Comparison of ENCODE assay signal across 9 cellular contexts in the genomic region with DNA sequence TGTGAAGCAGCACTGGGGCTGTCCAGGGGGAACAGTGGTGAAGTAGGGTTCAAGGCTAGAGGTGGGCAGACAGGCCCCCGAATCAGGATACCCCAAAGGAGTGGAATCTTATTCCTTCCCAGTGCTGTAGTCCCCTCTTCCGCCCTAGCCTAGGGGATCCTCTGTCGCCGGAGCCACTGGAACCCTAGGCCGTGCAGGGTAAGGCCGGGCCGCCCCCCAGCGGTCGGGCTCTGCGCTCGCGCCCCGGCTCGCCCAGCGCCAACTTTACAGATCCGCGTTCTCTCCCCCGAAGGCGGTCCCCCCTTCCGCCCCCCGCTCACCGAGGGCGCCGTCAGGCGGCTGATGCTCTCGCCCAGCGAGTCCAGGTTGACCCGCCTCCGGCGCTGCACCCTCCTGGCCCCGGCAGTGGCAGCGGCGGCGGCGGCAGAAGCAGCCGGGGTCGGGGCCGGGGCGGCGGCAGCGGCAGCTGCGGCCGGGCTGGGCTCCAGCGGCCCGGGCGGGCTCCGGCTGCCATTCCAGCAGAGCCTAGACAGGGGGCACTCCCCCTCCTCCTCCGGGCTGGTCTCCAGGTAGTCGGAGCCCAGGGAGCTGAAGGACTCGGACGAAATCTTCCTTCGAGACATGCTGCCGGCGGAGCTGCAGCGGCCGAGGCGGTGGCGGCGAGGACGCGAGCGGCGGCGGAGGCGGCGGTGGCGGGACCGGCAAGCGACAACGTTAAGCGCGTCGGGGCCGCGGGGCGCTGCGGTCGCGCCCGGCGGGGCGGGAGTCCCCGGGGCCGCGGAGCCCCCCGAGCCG. TPM values are rescaled to one million over a fixed set of nuclear protein-coding genes. Genes with fewer than 3 reads are reported as not detected.
DNase-seq lines count a peak whose midpoint lies in the region; ATAC-seq and TF ChIP-seq lines count a peak whose summit lies in the region.
"Had no signal": no experiment of that assay in that cellular context is flagged by ENCODE, and none has a peak within 500 bp of the region (broad histone marks: within the 10 kb centered on the region; RNA-seq: fewer than 3 reads in every experiment).

No MANE protein-coding gene starts in this region.

- H3K79me2 ChIP-seq in H9 (ENCODE audit: insufficient read depth, low read length), result no peaks in the 10 kb centered on the region

- no peak overlapping the region for H3K27ac ChIP-seq in H9 (ENCODE audit: insufficient read length, low read depth, low read length)

- peak overlapping the region; percentile 78; the same call in 1 of the 2 replicates for H3K14ac ChIP-seq in H9 (ENCODE audit: insufficient read depth, low read length)

- no peak overlapping the region for H4K8ac ChIP-seq in H9 (replicated peaks; ENCODE audit: insufficient read length, low read depth, low read length)

- intact Hi-C loops in activated CD8-positive, alpha-beta T cell treated with anti-CD3 and anti-CD28 coated beads for 36 hours (cut with micrococcal nuclease), result no loop called here

- no peaks in the 10 kb centered on the region for H3K9me3 ChIP-seq in H9 (ENCODE audit: control insufficient read depth, low read depth, low read length)

- H3K4me1 Mint-ChIP-seq in H9, result peaks cover 11 to 16% of the 10 kb centered on the region in 2 experiments
- peaks cover 3% of the 10 kb centered on the region for H3K4me1 Mint-ChIP-seq in activated CD8-positive, alpha-beta T cell treated with anti-CD3 and anti-CD28 coated beads for 36 hours (ENCODE audit: low read depth)

- H3K9ac ChIP-seq in H9 (ENCODE audit: extremely low read depth, insufficient read length, low read length), result no peak overlapping the region

- no peak overlapping the region for H2AK5ac ChIP-seq in H9 (ENCODE audit: insufficient read length, low read length)

- H2BK12ac ChIP-seq in H9 (ENCODE audit: insufficient read length, low read depth, low read length), result no peak overlapping the region

- peak overlapping the region; percentile 53 for H3K4me2 ChIP-seq in H9 (ENCODE audit: insufficient read depth, insufficient read length, low read length)

- WGBS in H9 (ENCODE audit: extremely low coverage, insufficient read length, low lambda C conversion rate), result no CpG with 5 or more reads among the region's 87 CpGs

- H3K36me3 Mint-ChIP-seq in H9 (ENCODE audit: insufficient read depth in 1 of 3, low read depth in 3 of 3), result no peaks in the 10 kb centered on the region
- H3K36me3 Mint-ChIP-seq in activated CD8-positive, alpha-beta T cell treated with anti-CD3 and anti-CD28 coated beads for 36 hours (ENCODE audit: low read depth), result no peaks in the 10 kb centered on the region

- H3K27me3 Mint-ChIP-seq in H9 (ENCODE audit: low read depth), result peaks cover 52% of the 10 kb centered on the region
- peaks cover 31% of the 10 kb centered on the region for H3K27me3 Mint-ChIP-seq in activated CD8-positive, alpha-beta T cell treated with anti-CD3 and anti-CD28 coated beads for 36 hours

- H2BK20ac ChIP-seq in H9 (ENCODE audit: low read depth, low read length, poor library complexity, severe bottlenecking), result no peak overlapping the region

- no peak overlapping the region for H3K18ac ChIP-seq in H9 (ENCODE audit: insufficient read length, low read depth, low read length)

- H2AFZ ChIP-seq in H9 (ENCODE audit: low read length), result no peak overlapping the region

- no peak overlapping the region for H3K23ac ChIP-seq in H9 (ENCODE audit: insufficient read length, low read depth, low read length)

- no peak overlapping the region for H3K27ac Mint-ChIP-seq in H9
- no peak overlapping the region for H3K27ac Mint-ChIP-seq in activated CD8-positive, alpha-beta T cell treated with anti-CD3 and anti-CD28 coated beads for 36 hours

- no peaks in the 10 kb centered on the region for H3K79me1 ChIP-seq in H9 (ENCODE audit: insufficient read depth, low read depth, low read length, poor library complexity, severe bottlenecking)

- peak; percentile 54 for DNase-seq in activated CD8-positive, alpha-beta memory T cell treated with anti-CD3 and anti-CD28 coated beads for 24 hours
- no peak for DNase-seq in activated CD8-positive, alpha-beta memory T cell treated with anti-CD3 and anti-CD28 coated beads, Interleukin-2, amount 50 U/mL, for 4 hours
- DNase-seq in H9, result peak; percentile 79
- DNase-seq in M059J (ENCODE audit: low read depth), result peak; percentile 57
- DNase-seq in activated CD8-positive, alpha-beta T cell treated with anti-CD3 and anti-CD28 coated beads for 36 hours, result peak; percentile 22
- peak; percentile 56 for DNase-seq in globus pallidus (ENCODE audit: low spot score)
- peak; percentile 59 for DNase-seq in occipital lobe (lab: John Stamatoyannopoulos, UW)
- no peak for DNase-seq in inferior parietal cortex (ENCODE audit: extremely low spot score)

- POLR2A ChIA-PET in activated CD8-positive, alpha-beta T cell treated with anti-CD3 and anti-CD28 coated beads for 36 hours (lab: Charles Lee), result no interaction called here

- no peak overlapping the region for H3K56ac ChIP-seq in H9 (ENCODE audit: insufficient read length, low read depth, low read length)

- no peak overlapping the region for H4K5ac ChIP-seq in H9 (ENCODE audit: insufficient read length, low read depth, low read length)

- H3K23me2 ChIP-seq in H9 (ENCODE audit: insufficient read length, low read depth, low read length, poor library complexity, severe bottlenecking), result peaks cover 11% of the 10 kb centered on the region

- peaks cover 7% of the 10 kb centered on the region; the same call in 1 of the 2 replicates for H3K27me3 ChIP-seq in H9 (ENCODE audit: insufficient read depth, low read length)

- CTCF ChIA-PET in activated CD8-positive, alpha-beta T cell treated with anti-CD3 and anti-CD28 coated beads for 36 hours (lab: Charles Lee), result interaction anchor here (1.4 kb wide), 1 partner anchor 25 kb away, joined by 3 read pairs; no protein-coding TSS in a partner anchor

- ATAC-seq in activated CD8-positive, alpha-beta T cell treated with anti-CD3 and anti-CD28 coated beads for 36 hours, result peak; percentile 78
- ATAC-seq: HCT116 had no signal

- H2BK5ac ChIP-seq in H9 (ENCODE audit: insufficient read length, low read length), result no peak overlapping the region

- no peak overlapping the region for H3T11ph ChIP-seq in H9 (ENCODE audit: low read length)

- no peaks in the 10 kb centered on the region for H3K9me3 Mint-ChIP-seq in H9
- no peaks in the 10 kb centered on the region for H3K9me3 Mint-ChIP-seq in activated CD8-positive, alpha-beta T cell treated with anti-CD3 and anti-CD28 coated beads for 36 hours

- peak; percentile 79 for TF ChIP-seq CTCF in H9 (conservative IDR thresholded peaks at IDR 0.05)
- TF ChIP-seq CTCF in activated CD8-positive, alpha-beta T cell treated with anti-CD3 and anti-CD28 coated beads for 36 hours (IDR thresholded peaks at IDR 0.05), result peak; percentile 55

- no peaks in the 10 kb centered on the region for H4K20me1 ChIP-seq in H9 (ENCODE audit: control insufficient read depth, insufficient read depth, insufficient read length)

- H3K4me1 ChIP-seq in H9 (ENCODE audit: insufficient read depth, low read length), result no peaks in the 10 kb centered on the region

- H4K91ac ChIP-seq in H9 (ENCODE audit: insufficient read length, low read depth, low read length), result no peak overlapping the region

- peak overlapping the region; percentile 57 to 81 for H3K4me3 Mint-ChIP-seq in H9
- no peak overlapping the region for H3K4me3 Mint-ChIP-seq in activated CD8-positive, alpha-beta T cell treated with anti-CD3 and anti-CD28 coated beads for 36 hours

- no peak overlapping the region for H2BK120ac ChIP-seq in H9 (ENCODE audit: low read depth, low read length, poor library complexity, severe bottlenecking)

- H2BK15ac ChIP-seq in H9 (ENCODE audit: low read depth, low read length), result no peak overlapping the region

- no peak overlapping the region for H3K4ac ChIP-seq in H9 (ENCODE audit: low read depth, low read length)

RNA-seq across cellular contexts. Expression of gene GUCY1A2, which starts 0.6 kb away (rescaled TPM):
- total RNA-seq in H9 (2021) (0.55 and 0.70 TPM in 2 replicates), occipital lobe (183 TPM)
- 0.39 and 1.1 TPM in 2 replicates for total RNA-seq in M059J (2014; rRNA removed; shearing (Covaris generic))
- not detected for total RNA-seq in activated CD8-positive, alpha-beta T cell treated with anti-CD3 and anti-CD28 coated beads for 36 hours

Comparison
In these comparisons a context has a peak if more than half of its experiments do, and no peak if none do; other contexts are left out.
1. DNase-seq: peak in activated CD8-positive, alpha-beta memory T cell treated with anti-CD3 and anti-CD28 coated beads for 24 hours (single experiment), H9 (single experiment), M059J (single experiment), activated CD8-positive, alpha-beta T cell treated with anti-CD3 and anti-CD28 coated beads for 36 hours (single experiment), globus pallidus (single experiment) and occipital lobe (single experiment); none in activated CD8-positive, alpha-beta memory T cell treated with anti-CD3 and anti-CD28 coated beads, Interleukin-2, amount 50 U/mL, for 4 hours (single experiment) and inferior parietal cortex (single experiment).
2. RNA of gene GUCY1A2, which starts 0.6 kb away (total RNA-seq): 183 TPM in occipital lobe (single experiment); 0.55 to 0.70 TPM in H9, 0.39 to 1.1 TPM in M059J and not detected in activated CD8-positive, alpha-beta T cell treated with anti-CD3 and anti-CD28 coated beads for 36 hours; every median in the first group is over 10 times any median in the second.